8 cellular contexts compared by ENCODE assay signal in the genomic region with DNA sequence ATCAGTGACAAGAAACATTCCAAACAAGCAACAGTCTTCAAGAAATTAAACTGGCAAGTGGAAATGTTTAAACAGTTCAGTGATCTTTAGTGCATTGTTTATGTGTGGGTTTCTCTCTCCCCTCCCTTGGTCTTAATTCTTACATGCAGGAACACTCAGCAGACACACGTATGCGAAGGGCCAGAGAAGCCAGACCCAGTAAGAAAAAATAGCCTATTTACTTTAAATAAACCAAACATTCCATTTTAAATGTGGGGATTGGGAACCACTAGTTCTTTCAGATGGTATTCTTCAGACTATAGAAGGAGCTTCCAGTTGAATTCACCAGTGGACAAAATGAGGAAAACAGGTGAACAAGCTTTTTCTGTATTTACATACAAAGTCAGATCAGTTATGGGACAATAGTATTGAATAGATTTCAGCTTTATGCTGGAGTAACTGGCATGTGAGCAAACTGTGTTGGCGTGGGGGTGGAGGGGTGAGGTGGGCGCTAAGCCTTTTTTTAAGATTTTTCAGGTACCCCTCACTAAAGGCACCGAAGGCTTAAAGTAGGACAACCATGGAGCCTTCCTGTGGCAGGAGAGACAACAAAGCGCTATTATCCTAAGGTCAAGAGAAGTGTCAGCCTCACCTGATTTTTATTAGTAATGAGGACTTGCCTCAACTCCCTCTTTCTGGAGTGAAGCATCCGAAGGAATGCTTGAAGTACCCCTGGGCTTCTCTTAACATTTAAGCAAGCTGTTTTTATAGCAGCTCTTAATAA. TPM values are rescaled to one million over a fixed set of nuclear protein-coding genes. Genes with fewer than 3 reads are reported as not detected.
DNase-seq lines count a peak whose midpoint lies in the region; ATAC-seq and TF ChIP-seq lines count a peak whose summit lies in the region.

No MANE protein-coding gene starts in this region.

- H3K4me1 ChIP-seq in stomach: peaks cover 32 to 54% (median 51%) of the 10 kb centered on the region in 4 donors

- H3K4me3 ChIP-seq in WERI-Rb-1 (ENCODE audit: low read depth, low read length): peak overlapping the region; percentile 89
- H3K4me3 ChIP-seq in iPS-11a (ENCODE audit: low read depth, low read length): peak overlapping the region; percentile 99
- H3K4me3 ChIP-seq in stomach: peak overlapping the region; percentile 77 to 95 (median 84)

- CTCF ChIA-PET in HEK293T (lab: Yijun Ruan, JAX): interaction anchor here (0.9 to 1.1 kb wide), 3 partner anchors 33 to 45 kb away, joined by 3 to 6 read pairs (median 3); no protein-coding TSS in a partner anchor

- H3K36me3 ChIP-seq in WERI-Rb-1 (peaks cover 72% of the 10 kb centered on the region), stomach (peaks cover 53 to 67% (median 57%) of the 10 kb centered on the region in 4 donors)

- no peak for TF ChIP-seq CTCF in WERI-Rb-1 (IDR thresholded peaks at IDR 0.05; ENCODE audit: low read depth, low read length)
- no peak for TF ChIP-seq CTCF in stomach (IDR thresholded peaks at IDR 0.05)

- ATAC-seq in GM21423 (IDR thresholded peaks at IDR 0.05; ENCODE audit: unreplicated experiment): no peak
- ATAC-seq in HG03378 (IDR thresholded peaks at IDR 0.05; ENCODE audit: unreplicated experiment): no peak

- TF ChIP-seq POLR2A in stomach (IDR thresholded peaks at IDR 0.05): peak in 1 of 4 donors; percentile 2

- 2 to 8% (median 5%) methylated on average over 7 of the region's 7 CpGs for WGBS in stomach, 5 donors

- POLR2A ChIA-PET in HEK293T (lab: Yijun Ruan, JAX): interaction anchor here (0.7 to 29.4 kb wide), 10 partner anchors 7 to 125 kb away, joined by 3 to 1783 read pairs (median 10); a partner anchor contains a TSS

- no peaks in the 10 kb centered on the region for H3K27me3 ChIP-seq in WERI-Rb-1 (ENCODE audit: insufficient read depth, low read depth, severe bottlenecking)
- H3K27me3 ChIP-seq in stomach: no peaks in the 10 kb centered on the region

- H3K9me3 ChIP-seq in WERI-Rb-1 (ENCODE audit: severe bottlenecking) (no peaks in the 10 kb centered on the region), stomach (no peaks in the 10 kb centered on the region)

- H3K27ac ChIP-seq in WERI-Rb-1 (peak overlapping the region; percentile 38), stomach (peak overlapping the region; percentile 70 to 99 (median 99))

- intact Hi-C loops in stomach (cut with DNase I; ENCODE audit: low total_unique reads): loop anchor here (5.0 kb wide), 2 partner anchors 33 to 78 kb away; no protein-coding TSS in a partner anchor

- DNase-seq in DMS53 (lab: John Stamatoyannopoulos, UW) (peak; percentile 73), DMS53 treated with DMSO at 0.1 percent for 48 hours (lab: John Stamatoyannopoulos, UW; ENCODE audit: unreplicated experiment) (no peak), WERI-Rb-1 (no peak), stomach (no peak), HEK293T (ENCODE audit: extremely low spot score) (no peak)

- TF ChIP-seq EP300 in stomach (IDR thresholded peaks at IDR 0.05): no peak

TF ChIP-seq in HEK293T, 16 proteins besides CTCF, POLR2A, EP300 and RAD21:
- no peak for TF ChIP-seq ZNF384 (IDR thresholded peaks at IDR 0.05)
- TF ChIP-seq FOXA1 (IDR thresholded peaks at IDR 0.05): no peak
- no peak for TF ChIP-seq SP1 (IDR thresholded peaks at IDR 0.05)
- TF ChIP-seq LEF1 (IDR thresholded peaks at IDR 0.05; ENCODE audit: borderline replicate concordance): no peak
- TF ChIP-seq, protein P1, sequence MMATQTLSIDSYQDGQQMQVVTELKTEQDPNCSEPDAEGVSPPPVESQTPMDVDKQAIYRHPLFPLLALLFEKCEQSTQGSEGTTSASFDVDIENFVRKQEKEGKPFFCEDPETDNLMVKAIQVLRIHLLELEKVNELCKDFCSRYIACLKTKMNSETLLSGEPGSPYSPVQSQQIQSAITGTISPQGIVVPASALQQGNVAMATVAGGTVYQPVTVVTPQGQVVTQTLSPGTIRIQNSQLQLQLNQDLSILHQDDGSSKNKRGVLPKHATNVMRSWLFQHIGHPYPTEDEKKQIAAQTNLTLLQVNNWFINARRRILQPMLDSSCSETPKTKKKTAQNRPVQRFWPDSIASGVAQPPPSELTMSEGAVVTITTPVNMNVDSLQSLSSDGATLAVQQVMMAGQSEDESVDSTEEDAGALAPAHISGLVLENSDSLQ (IDR thresholded peaks at IDR 0.05): no peak
- no peak for TF ChIP-seq FOXK2 (IDR thresholded peaks at IDR 0.05)
- TF ChIP-seq CTBP1 (IDR thresholded peaks at IDR 0.05; ENCODE audit: borderline replicate concordance): no peak
- no peak for TF ChIP-seq ARNT (IDR thresholded peaks at IDR 0.05)
- no peak for TF ChIP-seq SUZ12 (IDR thresholded peaks at IDR 0.05)
- TF ChIP-seq ELF4 (IDR thresholded peaks at IDR 0.05): no peak
- TF ChIP-seq L3MBTL2 (conservative IDR thresholded peaks at IDR 0.05): no peak
- TF ChIP-seq NFRKB (IDR thresholded peaks at IDR 0.05): no peak

RNA-seq across cellular contexts. Expression of a gene that starts 6.0 kb away (rescaled TPM):
- over 10,000 TPM; 11,517 to 39,496 (median 13,707) TPM for total RNA-seq in stomach
- polyA plus RNA-seq in stomach: 100 to 1,000 TPM; 124 to 296 (median 126) TPM

RNA-seq across cellular contexts. Expression of a gene that starts 20.0 kb away (rescaled TPM):
- 10 to 100 TPM in 4 of 5 donors, 1 to 10 TPM in 1; 3.5 to 89.0 (median 65.2) TPM for total RNA-seq in stomach
- polyA plus RNA-seq in stomach: 10 to 100 TPM; 65.8 to 94.8 (median 86.1) TPM

RNA-seq across cellular contexts. Expression of a gene that starts 53.3 kb away (rescaled TPM):
- 100 to 1,000 TPM in 4 of 5 donors, 10 to 100 TPM in 1; 35.1 to 452 (median 117) TPM for total RNA-seq in stomach
- polyA plus RNA-seq in stomach: 10 to 100 TPM; 26.9 to 58.2 (median 28.7) TPM
